ENCODE assay signal across 8 cellular contexts in the genomic region with DNA sequence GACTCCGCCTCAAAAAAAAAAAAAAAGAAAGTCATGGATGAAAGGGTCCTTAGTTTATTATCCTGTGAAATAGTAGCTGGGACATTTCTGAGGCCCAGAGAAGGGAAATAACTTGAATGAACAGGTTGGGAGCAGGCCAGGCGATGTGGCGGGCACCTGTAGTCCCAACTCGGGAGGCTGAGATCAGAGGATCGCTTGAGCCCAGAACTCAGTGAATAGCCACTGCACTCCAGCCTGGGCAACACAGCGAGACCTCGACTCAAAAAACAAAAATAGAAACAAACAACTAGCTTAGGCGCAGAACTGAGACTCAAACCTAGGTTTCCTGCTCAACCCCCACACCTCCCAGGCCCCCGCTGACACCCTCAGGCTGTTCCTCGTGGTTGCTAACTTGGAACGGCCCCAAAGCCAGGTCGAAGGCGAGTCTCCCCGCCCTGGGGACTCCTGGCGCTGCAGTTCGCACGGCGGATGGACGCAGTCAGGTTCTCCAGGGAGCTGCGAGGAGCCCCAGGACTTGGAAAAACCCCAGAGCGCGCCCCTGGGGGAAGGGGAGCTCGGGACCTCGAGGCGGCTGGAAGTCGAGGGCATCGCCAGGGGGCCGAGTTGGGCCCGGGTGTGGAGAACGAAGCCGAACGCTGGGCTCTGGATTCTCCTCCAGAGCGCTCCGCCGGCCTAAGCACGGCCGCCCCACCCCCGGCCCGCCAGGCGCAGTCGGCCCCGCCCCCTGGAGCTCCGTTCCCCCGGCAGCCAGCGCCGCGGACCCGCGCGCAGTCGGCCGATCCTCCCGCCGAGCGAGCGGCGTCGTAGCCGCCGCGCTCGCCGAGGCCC. TPM values are rescaled to one million over a fixed set of nuclear protein-coding genes. Genes with fewer than 3 reads are reported as not detected.
DNase-seq lines count a peak whose midpoint lies in the region; ATAC-seq and TF ChIP-seq lines count a peak whose summit lies in the region.

A gene with protein sequence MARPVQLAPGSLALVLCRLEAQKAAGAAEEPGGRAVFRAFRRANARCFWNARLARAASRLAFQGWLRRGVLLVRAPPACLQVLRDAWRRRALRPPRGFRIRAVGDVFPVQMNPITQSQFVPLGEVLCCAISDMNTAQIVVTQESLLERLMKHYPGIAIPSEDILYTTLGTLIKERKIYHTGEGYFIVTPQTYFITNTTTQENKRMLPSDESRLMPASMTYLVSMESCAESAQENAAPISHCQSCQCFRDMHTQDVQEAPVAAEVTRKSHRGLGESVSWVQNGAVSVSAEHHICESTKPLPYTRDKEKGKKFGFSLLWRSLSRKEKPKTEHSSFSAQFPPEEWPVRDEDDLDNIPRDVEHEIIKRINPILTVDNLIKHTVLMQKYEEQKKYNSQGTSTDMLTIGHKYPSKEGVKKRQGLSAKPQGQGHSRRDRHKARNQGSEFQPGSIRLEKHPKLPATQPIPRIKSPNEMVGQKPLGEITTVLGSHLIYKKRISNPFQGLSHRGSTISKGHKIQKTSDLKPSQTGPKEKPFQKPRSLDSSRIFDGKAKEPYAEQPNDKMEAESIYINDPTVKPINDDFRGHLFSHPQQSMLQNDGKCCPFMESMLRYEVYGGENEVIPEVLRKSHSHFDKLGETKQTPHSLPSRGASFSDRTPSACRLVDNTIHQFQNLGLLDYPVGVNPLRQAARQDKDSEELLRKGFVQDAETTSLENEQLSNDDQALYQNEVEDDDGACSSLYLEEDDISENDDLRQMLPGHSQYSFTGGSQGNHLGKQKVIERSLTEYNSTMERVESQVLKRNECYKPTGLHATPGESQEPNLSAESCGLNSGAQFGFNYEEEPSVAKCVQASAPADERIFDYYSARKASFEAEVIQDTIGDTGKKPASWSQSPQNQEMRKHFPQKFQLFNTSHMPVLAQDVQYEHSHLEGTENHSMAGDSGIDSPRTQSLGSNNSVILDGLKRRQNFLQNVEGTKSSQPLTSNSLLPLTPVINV (plus strand): TSS at position 768 of the 828 bp plus-strand sequence. CDS start 93 bp downstream, outside the sequence.

- H3K36me3 ChIP-seq in thymus (ENCODE audit: control insufficient read depth, insufficient read depth) = no peaks in the 10 kb centered on the region

- peak within 1 kb of the TSS; percentile 60 for H3K4me3 ChIP-seq in AG10803 (ENCODE audit: low read length)
- peak within 1 kb of the TSS; percentile 70 for H3K4me3 ChIP-seq in fibroblast of villous mesenchyme (ENCODE audit: low read depth, low read length)
- peak within 1 kb of the TSS; percentile 56 for H3K4me3 ChIP-seq in thymus (ENCODE audit: low read length)

- H3K27me3 ChIP-seq in thymus (ENCODE audit: control insufficient read depth, insufficient read depth) = no peaks in the 10 kb centered on the region

- TF ChIP-seq CTCF in AG10803 (conservative IDR thresholded peaks at IDR 0.05; ENCODE audit: low read length) (no peak), fibroblast of villous mesenchyme (IDR thresholded peaks at IDR 0.05; ENCODE audit: insufficient read depth, low read depth, low read length) (peak; percentile 9)

- 6% methylated on average over 63 of the region's 63 CpGs for WGBS in thymus

- H3K4me1 ChIP-seq in thymus (ENCODE audit: control insufficient read depth, insufficient read depth, low read length) = peaks cover 12% of the 10 kb centered on the region

- H3K9me3 ChIP-seq in thymus (ENCODE audit: control insufficient read depth) = no peaks in the 10 kb centered on the region

- ATAC-seq in GM19043 (IDR thresholded peaks at IDR 0.05; ENCODE audit: low read depth, unreplicated experiment) = peak; percentile 61
- ATAC-seq in HG03571 (IDR thresholded peaks at IDR 0.05; ENCODE audit: unreplicated experiment) = peak; percentile 60

- H3K27ac ChIP-seq in thymus (ENCODE audit: low read depth) = peak within 1 kb of the TSS; percentile 71

- DNase-seq in AG10803 (ENCODE audit: low read depth) (peak; percentile 27), RKO (ENCODE audit: low spot score) (peak; percentile 74), fibroblast of villous mesenchyme (ENCODE audit: low read depth) (peak; percentile 70), nucleus accumbens (lab: John Stamatoyannopoulos, UW) (peak in 41 of 56 donors; percentile 4 to 66 (median 39))
- peak; percentile 83 for DNase-seq in activated effector memory CD4-positive, alpha-beta T cell treated with anti-CD3 and anti-CD28 coated beads, Interleukin-2, amount 50 U/mL, for 16 hours

RNA-seq across cellular contexts. Expression of the gene that starts here (rescaled TPM):
- total RNA-seq in fibroblast of villous mesenchyme = under 0.01 TPM in 2 replicates
- polyA plus RNA-seq in thymus = 8.5 TPM

Comparison
In these comparisons a context has a peak if more than half of its experiments do, and no peak if none do; other contexts are left out.
1. Peak in every context shown above with its lines: DNase-seq, ATAC-seq, H3K4me3 ChIP-seq and H3K27ac ChIP-seq.
2. Peak in DNase-seq and H3K4me3 ChIP-seq in fibroblast of villous mesenchyme; RNA of the gene not detected or under 1 TPM.
3. DNase-seq: peak in every context shown above with its lines; median percentile 83 in activated effector memory CD4-positive, alpha-beta T cell treated with anti-CD3 and anti-CD28 coated beads, Interleukin-2, amount 50 U/mL, for 16 hours; 74 in RKO; 70 in fibroblast of villous mesenchyme; 39 in nucleus accumbens; 27 in AG10803.